ENCODE assay signal across 1 cellular context in genomic region chr1:155313266-155313665, GRCh38.
TF ChIP-seq lines count a peak whose summit lies in the region.

No MANE protein-coding gene starts in this region.

TF ChIP-seq in GM12878, 131 proteins besides CTCF, POLR2A, EP300 and RAD21:
- TF ChIP-seq USF1 (IDR thresholded peaks at IDR 0.05; ENCODE audit: borderline replicate concordance, extremely low read length, insufficient read depth, low read depth, low read length), result no peak
